Comparison of ENCODE assay signal across 8 cellular contexts in genomic region chr11:102347526-102348331, GRCh38. TPM values are rescaled to one million over a fixed set of nuclear protein-coding genes. Genes with fewer than 3 reads are reported as not detected.
A peak's percentile ranks its signal among the peaks of the same experiment; 100 is the strongest.
DNase-seq lines count a peak whose midpoint lies in the region; ATAC-seq and TF ChIP-seq lines count a peak whose summit lies in the region.

No MANE protein-coding gene starts in this region.

- peak; percentile 16 for ATAC-seq in GM21717 (IDR thresholded peaks at IDR 0.05; ENCODE audit: unreplicated experiment)
- no peak for ATAC-seq in activated CD8-positive, alpha-beta T cell treated with anti-CD3 and anti-CD28 coated beads for 36 hours

- H3K9me3 Mint-ChIP-seq in activated CD8-positive, alpha-beta T cell treated with anti-CD3 and anti-CD28 coated beads for 36 hours = no peaks in the 10 kb centered on the region
- H3K9me3 Mint-ChIP-seq in osteocyte (ENCODE audit: unreplicated experiment) = no peaks in the 10 kb centered on the region

- peaks cover 36% of the 10 kb centered on the region for H3K4me1 Mint-ChIP-seq in activated CD8-positive, alpha-beta T cell treated with anti-CD3 and anti-CD28 coated beads for 36 hours (ENCODE audit: low read depth)
- peaks cover 43% of the 10 kb centered on the region for H3K4me1 Mint-ChIP-seq in osteocyte (ENCODE audit: unreplicated experiment)

- intact Hi-C loops in activated CD8-positive, alpha-beta T cell treated with anti-CD3 and anti-CD28 coated beads for 36 hours (cut with micrococcal nuclease) = loop anchor here (5.0 kb wide), 1 partner anchor 105 kb away; the partner anchor contains the start of gene TMEM123

- no peaks in the 10 kb centered on the region for H3K27me3 Mint-ChIP-seq in activated CD8-positive, alpha-beta T cell treated with anti-CD3 and anti-CD28 coated beads for 36 hours
- H3K27me3 Mint-ChIP-seq in osteocyte (ENCODE audit: unreplicated experiment) = no peaks in the 10 kb centered on the region

- peak overlapping the region; percentile 90 for H3K4me3 Mint-ChIP-seq in activated CD8-positive, alpha-beta T cell treated with anti-CD3 and anti-CD28 coated beads for 36 hours
- H3K4me3 Mint-ChIP-seq in osteocyte (ENCODE audit: unreplicated experiment) = peak overlapping the region; percentile 96

- H3K36me3 Mint-ChIP-seq in activated CD8-positive, alpha-beta T cell treated with anti-CD3 and anti-CD28 coated beads for 36 hours (ENCODE audit: low read depth) = peaks cover 31% of the 10 kb centered on the region
- H3K36me3 Mint-ChIP-seq in osteocyte (ENCODE audit: unreplicated experiment) = peaks cover 7% of the 10 kb centered on the region

- H3K27ac Mint-ChIP-seq in activated CD8-positive, alpha-beta T cell treated with anti-CD3 and anti-CD28 coated beads for 36 hours = peak overlapping the region; percentile 95
- H3K27ac Mint-ChIP-seq in osteocyte (ENCODE audit: unreplicated experiment) = peak overlapping the region; percentile 100

- CTCF ChIA-PET in activated CD8-positive, alpha-beta T cell treated with anti-CD3 and anti-CD28 coated beads for 36 hours (lab: Charles Lee) = interaction anchor here (1.0 to 10.4 kb wide), 7 partner anchors 12 to 319 kb away, joined by 3 to 204 read pairs (median 7); no protein-coding TSS in a partner anchor

- DNase-seq in DMS 273 (lab: John Stamatoyannopoulos, UW; ENCODE audit: unreplicated experiment) = peak; percentile 54
- DNase-seq in DMS 273 treated with DMSO at 0.1 percent for 48 hours (lab: John Stamatoyannopoulos, UW) = no peak
- DNase-seq in KG1 (lab: John Stamatoyannopoulos, UW) = peak; percentile 82
- DNase-seq in activated CD8-positive, alpha-beta T cell treated with anti-CD3 and anti-CD28 coated beads for 36 hours = peak; percentile 33
- peak; percentile 34 for DNase-seq in globus pallidus (ENCODE audit: low spot score)
- no peak for DNase-seq in osteocyte (ENCODE audit: extremely low spot score, unreplicated experiment)
- DNase-seq in AG08396 (ENCODE audit: low spot score) = no peak

- TF ChIP-seq CTCF in activated CD8-positive, alpha-beta T cell treated with anti-CD3 and anti-CD28 coated beads for 36 hours (IDR thresholded peaks at IDR 0.05) = no peak
- no peak for TF ChIP-seq CTCF in osteocyte (IDR thresholded peaks at IDR 0.05)

- POLR2A ChIA-PET in activated CD8-positive, alpha-beta T cell treated with anti-CD3 and anti-CD28 coated beads for 36 hours (lab: Charles Lee) = interaction anchor here (0.9 to 1.2 kb wide), 2 partner anchors 103 to 144 kb away, joined by 3 read pairs; no protein-coding TSS in a partner anchor

RNA-seq across cellular contexts. Expression of gene BIRC2, which starts 0.7 kb away (rescaled TPM):
- 10 to 100 TPM; 29.8 to 32.9 TPM for total RNA-seq in activated CD8-positive, alpha-beta T cell treated with anti-CD3 and anti-CD28 coated beads for 36 hours
- 46.0 and 51.3 TPM in 2 replicates for total RNA-seq in osteocyte

RNA-seq across cellular contexts. Expression of gene BIRC3, which starts 30.4 kb away (rescaled TPM):
- 100 to 1,000 TPM; 102 to 108 TPM for total RNA-seq in activated CD8-positive, alpha-beta T cell treated with anti-CD3 and anti-CD28 coated beads for 36 hours
- total RNA-seq in osteocyte = 1.0 and 1.5 TPM in 2 replicates

Comparison
In these comparisons a context has a peak if more than half of its experiments do, and no peak if none do; other contexts are left out.
1. DNase-seq: peak in DMS 273 (single experiment), KG1 (single experiment), activated CD8-positive, alpha-beta T cell treated with anti-CD3 and anti-CD28 coated beads for 36 hours (single experiment) and globus pallidus (single experiment); none in DMS 273 treated with DMSO at 0.1 percent for 48 hours (single experiment), osteocyte (single experiment) and AG08396 (single experiment).
2. RNA of gene BIRC3, which starts 30.4 kb away (total RNA-seq): 102 to 108 TPM in activated CD8-positive, alpha-beta T cell treated with anti-CD3 and anti-CD28 coated beads for 36 hours; 1.0 to 1.5 TPM in osteocyte; every median in the first group is over 10 times any median in the second.